ENCODE assay signal across 38 cellular contexts in the genomic region with DNA sequence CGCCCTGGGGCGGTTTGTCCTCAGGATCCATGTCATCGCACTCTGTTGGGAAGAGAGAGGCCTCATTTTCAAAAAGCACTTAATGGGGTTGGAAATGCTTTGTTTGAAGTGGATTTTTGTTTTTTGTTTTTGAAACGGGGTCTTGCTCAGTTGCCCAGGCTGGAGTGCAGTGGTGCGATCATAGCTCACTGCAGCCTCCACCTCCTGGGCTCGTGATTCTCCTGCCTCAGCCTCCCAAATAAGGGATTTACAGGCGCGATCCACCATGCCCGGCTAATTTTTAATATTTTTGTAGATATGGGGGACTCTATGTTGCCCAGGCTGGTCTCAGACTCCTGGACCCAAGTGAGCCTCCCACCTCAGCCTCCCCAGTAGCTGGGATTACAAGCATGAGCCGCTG. TPM values are rescaled to one million over a fixed set of nuclear protein-coding genes. Genes with fewer than 3 reads are reported as not detected.
"Had no signal": no experiment of that assay in that cellular context is flagged by ENCODE, and none has a peak within 500 bp of the region (broad histone marks: within the 10 kb centered on the region; RNA-seq: fewer than 3 reads in every experiment).

No MANE protein-coding gene starts in this region.

- H3K4me3 ChIP-seq: adrenal gland, body of pancreas, breast epithelium had no signal

- ATAC-seq: activated CD4-positive, CD25-positive, alpha-beta regulatory T cell treated with anti-CD3 and anti-CD28 coated beads, Interleukin-2, amount 50 U/mL, for 24 hours; activated CD8-positive, alpha-beta T cell treated with anti-CD3 and anti-CD28 coated beads for 36 hours; activated naive CD4-positive, alpha-beta T cell treated with anti-CD3 and anti-CD28 coated beads, Interleukin-2, amount 50 U/mL, for 72 hours; activated T-cell treated with anti-CD3 and anti-CD28 coated beads, Interleukin-2, amount 50 U/mL, for 4 hours; activated T-cell treated with anti-CD3 and anti-CD28 coated beads, Interleukin-2, amount 50 U/mL, for 72 hours; activated T-helper 17 cell treated with anti-CD3 and anti-CD28 coated beads, Interleukin-2, amount 50 U/mL, for 72 hours; body of pancreas had no signal

- H3K4me1 ChIP-seq: adrenal gland, breast epithelium had no signal

- FAIRE-seq: astrocyte, TTC549 had no signal

- DNase-seq: activated CD4-positive, alpha-beta memory T cell treated with anti-CD3 and anti-CD28 coated beads for 36 hours; activated CD4-positive, alpha-beta T cell treated with anti-CD3 and anti-CD28 coated beads for 4 hours; activated CD4-positive, alpha-beta T cell treated with anti-CD3 and anti-CD28 coated beads, Interleukin-2, amount 10 ng/mL, durations not matched to agents 24 days and 14 days; activated CD4-positive, alpha-beta T cell treated with anti-CD3 and anti-CD28 coated beads, Interleukin-2, amount 50 U/mL, for 1 hour; activated CD4-positive, alpha-beta T cell treated with anti-CD3 and anti-CD28 coated beads, Interleukin-2, amount 50 U/mL, for 4 hours; activated CD4-positive, CD25-positive, alpha-beta regulatory T cell; activated CD8-positive, alpha-beta memory T cell treated with anti-CD3 and anti-CD28 coated beads, Interleukin-2, amount 50 U/mL, for 4 hours; activated CD8-positive, alpha-beta T cell treated with anti-CD3 and anti-CD28 coated beads for 36 hours; activated effector memory CD4-positive, alpha-beta T cell treated with anti-CD3 and anti-CD28 coated beads, Interleukin-2, amount 50 U/mL, for 16 hours; activated gamma-delta T cell treated with Interleukin-2 at 50 U/mL for 16 hours; activated naive CD4-positive, alpha-beta T cell; activated naive CD4-positive, alpha-beta T cell treated with anti-CD3 and anti-CD28 coated beads for 36 hours; activated naive CD4-positive, alpha-beta T cell treated with anti-CD3 and anti-CD28 coated beads, Interleukin-2, amount 50 U/mL, for 16 hours; activated naive CD8-positive, alpha-beta T cell treated with anti-CD3 and anti-CD28 coated beads for 36 hours; activated T-cell treated with anti-CD3 and anti-CD28 coated beads for 4 hours; activated T-cell treated with anti-CD3 and anti-CD28 coated beads, Interleukin-2, amount 50 U/mL, for 1 hour; activated T-cell treated with anti-CD3 and anti-CD28 coated beads, Interleukin-2, amount 50 U/mL, for 4 hours; activated T-cell treated with anti-CD3 and anti-CD28 coated beads, Interleukin-2, amount 50 U/mL, for 72 hours; adrenal gland; amniotic stem cell; aorta; body of pancreas; brain microvascular endothelial cell; central memory CD4-positive, alpha-beta T cell; T-helper 1 cell; T-helper 2 cell; T-helper 9 cell had no signal

- H3K36me3 ChIP-seq: adrenal gland, brain microvascular endothelial cell, breast epithelium had no signal

- H3K9me3 ChIP-seq: adrenal gland, body of pancreas, breast epithelium had no signal

- H3K27ac ChIP-seq: adrenal gland, body of pancreas, brain microvascular endothelial cell, breast epithelium, VCaP had no signal

- H3K27me3 ChIP-seq: adrenal gland, body of pancreas, brain microvascular endothelial cell, breast epithelium had no signal

RNA-seq across cellular contexts. Expression of gene FKBP6, which starts 0.7 kb away (rescaled TPM):
- total RNA-seq: activated CD4-positive, alpha-beta memory T cell treated with anti-CD3 and anti-CD28 coated beads for 36 hours; activated CD4-positive, alpha-beta T cell treated with anti-CD3 and anti-CD28 coated beads, Interleukin-2, amount 10 ng/mL, durations not matched to agents 24 days and 14 days; activated CD8-positive, alpha-beta memory T cell treated with anti-CD3 and anti-CD28 coated beads for 36 hours; activated CD8-positive, alpha-beta T cell treated with anti-CD3 and anti-CD28 coated beads for 36 hours; activated naive CD4-positive, alpha-beta T cell treated with anti-CD3 and anti-CD28 coated beads for 36 hours; activated naive CD4-positive, alpha-beta T cell treated with anti-CD3 and anti-CD28 coated beads, Interleukin-2, amount 50 U/mL, for 72 hours; activated naive CD8-positive, alpha-beta T cell treated with anti-CD3 and anti-CD28 coated beads for 36 hours; activated T-cell treated with anti-CD3 and anti-CD28 coated beads, Interleukin-2, amount 50 U/mL, for 4 hours; activated T-cell treated with anti-CD3 and anti-CD28 coated beads, Interleukin-2, amount 50 U/mL, for 72 hours; activated T-helper 1 cell treated with anti-CD3 and anti-CD28 coated beads, Interleukin-12 subunit alpha, Interleukin-12 subunit beta, Interleukin-2, Interleukin-4 antibody, amounts not matched to agents 30 ng/mL and 10 ng/mL and 1 ng/mL, durations not matched to agents 14 hours and 24 hours and 36 hours; activated T-helper 17 cell treated with anti-CD3 and anti-CD28 coated beads, Interleukin-2, amount 50 U/mL, for 72 hours; aorta; astrocyte; body of pancreas; breast epithelium; cardiac septum; cerebellum had no signal

RNA-seq across cellular contexts. Expression of gene TRIM50, which starts 0.8 kb away (rescaled TPM):
- total RNA-seq: activated CD4-positive, alpha-beta memory T cell treated with anti-CD3 and anti-CD28 coated beads for 36 hours; activated CD4-positive, alpha-beta T cell treated with anti-CD3 and anti-CD28 coated beads, Interleukin-2, amount 10 ng/mL, durations not matched to agents 24 days and 14 days; activated CD8-positive, alpha-beta memory T cell treated with anti-CD3 and anti-CD28 coated beads for 36 hours; activated CD8-positive, alpha-beta T cell treated with anti-CD3 and anti-CD28 coated beads for 36 hours; activated naive CD4-positive, alpha-beta T cell treated with anti-CD3 and anti-CD28 coated beads for 36 hours; activated naive CD8-positive, alpha-beta T cell treated with anti-CD3 and anti-CD28 coated beads for 36 hours; activated T-cell treated with anti-CD3 and anti-CD28 coated beads, Interleukin-2, amount 50 U/mL, for 4 hours; activated T-cell treated with anti-CD3 and anti-CD28 coated beads, Interleukin-2, amount 50 U/mL, for 72 hours; activated T-helper 1 cell treated with anti-CD3 and anti-CD28 coated beads, Interleukin-12 subunit alpha, Interleukin-12 subunit beta, Interleukin-2, Interleukin-4 antibody, amounts not matched to agents 30 ng/mL and 10 ng/mL and 1 ng/mL, durations not matched to agents 14 hours and 24 hours and 36 hours; activated T-helper 17 cell treated with anti-CD3 and anti-CD28 coated beads, Interleukin-2, amount 50 U/mL, for 72 hours; astrocyte; cardiac septum; cerebellum had no signal
